Comparison of ENCODE assay signal across 1 cellular context in the genomic region with DNA sequence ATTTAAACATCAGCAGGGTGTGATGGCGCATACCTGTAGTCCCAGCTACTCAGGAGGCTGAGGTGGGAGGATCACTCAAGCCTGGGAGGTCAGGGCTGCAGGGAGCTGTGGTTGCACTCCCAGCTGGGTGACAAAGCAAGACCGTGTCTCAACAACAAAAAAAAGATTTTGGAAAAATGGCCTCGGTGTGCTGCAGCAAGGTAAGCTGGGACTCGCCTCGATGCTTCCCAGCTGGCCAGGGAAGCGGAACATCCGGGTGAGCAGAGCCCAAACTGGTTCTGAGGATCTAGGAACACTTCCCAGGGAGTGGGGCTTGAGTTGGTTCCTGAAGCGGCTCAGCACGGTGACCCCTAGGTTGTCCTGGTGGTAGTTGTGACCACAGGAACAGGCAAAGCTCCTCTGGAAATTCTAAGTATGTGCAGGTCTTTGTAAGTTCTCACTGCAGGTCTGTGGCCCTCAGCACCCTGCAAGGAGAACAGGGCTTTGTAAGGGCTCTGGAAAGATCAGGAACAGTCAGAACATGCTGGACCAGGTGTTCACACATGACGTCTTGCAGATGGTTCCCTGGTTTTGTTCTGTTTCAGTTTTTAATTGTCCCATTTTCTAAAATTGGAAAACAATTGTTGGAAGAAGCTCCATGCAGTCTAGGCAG.
TF ChIP-seq lines count a peak whose summit lies in the region.

No MANE protein-coding gene starts in this region.

TF ChIP-seq in IMR-90, 13 proteins besides CTCF, POLR2A, EP300 and RAD21 (continued from another document):
- TF ChIP-seq MXI1 (IDR thresholded peaks at IDR 0.05; ENCODE audit: borderline replicate concordance, low read depth, low read length) (no peak), FOS (IDR thresholded peaks at IDR 0.05; ENCODE audit: low read depth, low read length) (no peak), SMC3 (IDR thresholded peaks at IDR 0.05; ENCODE audit: low read depth, low read length) (no peak), MAFK (IDR thresholded peaks at IDR 0.05; ENCODE audit: low read depth, low read length) (no peak), RCOR1 (IDR thresholded peaks at IDR 0.05; ENCODE audit: insufficient replicate concordance, low read length) (no peak), BHLHE40 (IDR thresholded peaks at IDR 0.05; ENCODE audit: low read depth, low read length) (no peak), CEBPB (IDR thresholded peaks at IDR 0.05; ENCODE audit: low read depth, low read length) (no peak), RFX5 (IDR thresholded peaks at IDR 0.05; ENCODE audit: low read depth, low read length) (no peak), CHD1 (IDR thresholded peaks at IDR 0.05; ENCODE audit: low read depth, low read length) (no peak), NFE2L2 (IDR thresholded peaks at IDR 0.05; ENCODE audit: low read depth, low read length) (no peak)
- TF ChIP-seq, protein P1, sequence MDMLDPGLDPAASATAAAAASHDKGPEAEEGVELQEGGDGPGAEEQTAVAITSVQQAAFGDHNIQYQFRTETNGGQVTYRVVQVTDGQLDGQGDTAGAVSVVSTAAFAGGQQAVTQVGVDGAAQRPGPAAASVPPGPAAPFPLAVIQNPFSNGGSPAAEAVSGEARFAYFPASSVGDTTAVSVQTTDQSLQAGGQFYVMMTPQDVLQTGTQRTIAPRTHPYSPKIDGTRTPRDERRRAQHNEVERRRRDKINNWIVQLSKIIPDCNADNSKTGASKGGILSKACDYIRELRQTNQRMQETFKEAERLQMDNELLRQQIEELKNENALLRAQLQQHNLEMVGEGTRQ (IDR thresholded peaks at IDR 0.05; ENCODE audit: low read depth, low read length), result no peak
- TF ChIP-seq, protein P2, sequence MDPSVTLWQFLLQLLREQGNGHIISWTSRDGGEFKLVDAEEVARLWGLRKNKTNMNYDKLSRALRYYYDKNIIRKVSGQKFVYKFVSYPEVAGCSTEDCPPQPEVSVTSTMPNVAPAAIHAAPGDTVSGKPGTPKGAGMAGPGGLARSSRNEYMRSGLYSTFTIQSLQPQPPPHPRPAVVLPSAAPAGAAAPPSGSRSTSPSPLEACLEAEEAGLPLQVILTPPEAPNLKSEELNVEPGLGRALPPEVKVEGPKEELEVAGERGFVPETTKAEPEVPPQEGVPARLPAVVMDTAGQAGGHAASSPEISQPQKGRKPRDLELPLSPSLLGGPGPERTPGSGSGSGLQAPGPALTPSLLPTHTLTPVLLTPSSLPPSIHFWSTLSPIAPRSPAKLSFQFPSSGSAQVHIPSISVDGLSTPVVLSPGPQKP (IDR thresholded peaks at IDR 0.05; ENCODE audit: borderline replicate concordance, low read depth, low read length), result no peak
